ENCODE assay signal across 25 cellular contexts in the genomic region with DNA sequence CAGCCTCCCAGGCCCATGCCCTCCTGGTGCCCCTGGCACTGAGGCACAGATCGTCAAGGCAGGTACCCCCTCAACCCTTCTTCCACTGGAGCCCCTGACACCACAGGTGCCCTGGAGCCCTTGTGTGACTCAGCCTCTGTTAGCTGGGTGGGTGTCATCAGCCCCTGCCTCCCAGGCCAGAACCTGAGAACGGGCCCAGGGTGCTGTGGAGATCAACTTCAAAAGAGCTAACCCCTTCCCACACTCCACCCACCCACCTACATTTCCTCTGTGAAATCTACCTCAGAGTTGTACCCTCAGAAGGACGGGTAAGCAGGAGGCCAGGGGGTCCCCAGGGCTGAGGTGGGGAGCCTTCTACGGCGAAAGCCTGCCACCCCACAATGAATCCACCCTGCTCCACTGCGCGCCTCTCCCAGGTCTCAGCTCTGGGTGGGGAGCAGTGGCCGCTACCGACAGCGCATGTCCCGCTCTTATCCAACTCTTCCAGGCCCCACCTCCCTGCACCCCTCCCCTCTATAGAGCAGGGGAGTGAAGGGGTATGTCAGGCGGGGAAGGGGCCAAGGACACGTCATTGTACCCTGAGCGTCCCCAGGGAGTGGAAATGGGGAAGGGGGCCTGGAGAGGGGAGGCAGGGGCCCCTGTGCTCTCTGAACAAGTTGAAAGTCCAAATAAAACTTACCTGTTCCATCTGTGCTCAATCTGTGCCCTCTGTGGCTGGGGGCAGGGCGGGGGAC. TPM values are rescaled to one million over a fixed set of nuclear protein-coding genes. Genes with fewer than 3 reads are reported as not detected.
A peak's percentile ranks its signal among the peaks of the same experiment; 100 is the strongest.
DNase-seq lines count a peak whose midpoint lies in the region; ATAC-seq and TF ChIP-seq lines count a peak whose summit lies in the region.
"Had no signal": no experiment of that assay in that cellular context is flagged by ENCODE, and none has a peak within 500 bp of the region (broad histone marks: within the 10 kb centered on the region; RNA-seq: fewer than 3 reads in every experiment).

No MANE protein-coding gene starts in this region.

- peaks cover 59% of the 10 kb centered on the region for H3K4me1 Mint-ChIP-seq in activated naive CD8-positive, alpha-beta T cell (ENCODE audit: low read depth)
- peaks cover 81% of the 10 kb centered on the region for H3K4me1 Mint-ChIP-seq in activated naive CD8-positive, alpha-beta T cell treated with anti-CD3 and anti-CD28 coated beads, Interleukin-2, amount 50 U/mL, for 24 hours
- H3K4me1 Mint-ChIP-seq in activated CD8-positive, alpha-beta T cell treated with anti-CD3 and anti-CD28 coated beads, Interleukin-2, amount 10 ng/mL, durations not matched to agents 7 days and 5 days (ENCODE audit: low read depth): peaks cover 64% of the 10 kb centered on the region
- H3K4me1 Mint-ChIP-seq in natural killer cell treated with Interleukin-12 subunit alpha and Interleukin-12 subunit beta and Interleukin-15 and Interleukin-18, amount 100 ng/mL, for 72 hours (ENCODE audit: low read depth in 2 of 2): peaks cover 69 to 74% of the 10 kb centered on the region in 2 donors

- no peak overlapping the region for H3K4me3 ChIP-seq in BE2C (ENCODE audit: low read depth, low read length)
- H3K4me3 ChIP-seq: GM23338, Peyer's patch, SK-N-MC had no signal

- no peak overlapping the region for H3K4me3 Mint-ChIP-seq in activated naive CD8-positive, alpha-beta T cell
- H3K4me3 Mint-ChIP-seq in activated naive CD8-positive, alpha-beta T cell treated with anti-CD3 and anti-CD28 coated beads, Interleukin-2, amount 50 U/mL, for 24 hours: no peak overlapping the region
- no peak overlapping the region for H3K4me3 Mint-ChIP-seq in activated CD8-positive, alpha-beta T cell treated with anti-CD3 and anti-CD28 coated beads, Interleukin-2, amount 10 ng/mL, durations not matched to agents 7 days and 5 days
- no peak overlapping the region for H3K4me3 Mint-ChIP-seq in natural killer cell treated with Interleukin-12 subunit alpha and Interleukin-12 subunit beta and Interleukin-15 and Interleukin-18, amount 100 ng/mL, for 72 hours
- H3K4me3 Mint-ChIP-seq: CD14-positive monocyte, GM23338, H9, HFFc6 had no signal

- no peaks in the 10 kb centered on the region for H3K9me3 ChIP-seq in BE2C
- H3K9me3 ChIP-seq: Peyer's patch had no signal

- H3K36me3 ChIP-seq in BE2C: peaks cover 26% of the 10 kb centered on the region

- H3K36me3 Mint-ChIP-seq in activated naive CD8-positive, alpha-beta T cell: peaks cover 6% of the 10 kb centered on the region
- peaks cover 14% of the 10 kb centered on the region for H3K36me3 Mint-ChIP-seq in activated naive CD8-positive, alpha-beta T cell treated with anti-CD3 and anti-CD28 coated beads, Interleukin-2, amount 50 U/mL, for 24 hours (ENCODE audit: low read depth)
- H3K36me3 Mint-ChIP-seq in activated CD8-positive, alpha-beta T cell treated with anti-CD3 and anti-CD28 coated beads, Interleukin-2, amount 10 ng/mL, durations not matched to agents 7 days and 5 days (ENCODE audit: low read depth): no peaks in the 10 kb centered on the region
- H3K36me3 Mint-ChIP-seq in natural killer cell treated with Interleukin-12 subunit alpha and Interleukin-12 subunit beta and Interleukin-15 and Interleukin-18, amount 100 ng/mL, for 72 hours: no peaks in the 10 kb centered on the region

- DNase-seq in activated naive CD8-positive, alpha-beta T cell treated with anti-CD3 and anti-CD28 coated beads, Interleukin-2, amount 50 U/mL, for 24 hours: no peak
- DNase-seq in activated CD8-positive, alpha-beta T cell treated with anti-CD3 and anti-CD28 coated beads, Interleukin-2, amount 10 ng/mL, durations not matched to agents 7 days and 5 days: no peak
- DNase-seq in natural killer cell treated with Interleukin-12 subunit alpha and Interleukin-12 subunit beta and Interleukin-15 and Interleukin-18, amount 100 ng/mL, for 72 hours (ENCODE audit: low spot score): no peak
- DNase-seq in foreskin melanocyte (no peak), cerebellar nuclear complex (lab: John Stamatoyannopoulos, UW) (no peak), BE2C (no peak)
- DNase-seq: H9, HFFc6, Karpas-422, NCI-H1092, NCI-H1417 treated with DMSO at 0.1 percent for 48 hours, NCI-H1694 treated with DMSO at 0.1 percent for 48 hours, NCI-H2081, NCI-H2227 treated with DMSO at 0.1 percent for 48 hours, NCI-H526 treated with DMSO at 0.1 percent for 48 hours, Peyer's patch, SIG-M5 had no signal

- CTCF ChIA-PET in activated CD8-positive, alpha-beta T cell treated with anti-CD3 and anti-CD28 coated beads, Interleukin-2, amount 10 ng/mL, durations not matched to agents 7 days and 5 days (lab: Charles Lee): interaction anchor here (1.5 to 2.0 kb wide), 2 partner anchors 12 to 19 kb away, joined by 4 to 10 read pairs; no protein-coding TSS in a partner anchor

- no peaks in the 10 kb centered on the region for H3K27me3 ChIP-seq in BE2C
- H3K27me3 ChIP-seq: Peyer's patch had no signal

- POLR2A ChIA-PET in activated CD8-positive, alpha-beta T cell treated with anti-CD3 and anti-CD28 coated beads, Interleukin-2, amount 10 ng/mL, durations not matched to agents 7 days and 5 days (lab: Charles Lee): no interaction called here

- H3K27ac Mint-ChIP-seq in activated naive CD8-positive, alpha-beta T cell: peak overlapping the region; percentile 77
- H3K27ac Mint-ChIP-seq in activated naive CD8-positive, alpha-beta T cell treated with anti-CD3 and anti-CD28 coated beads, Interleukin-2, amount 50 U/mL, for 24 hours: no peak overlapping the region
- H3K27ac Mint-ChIP-seq in activated CD8-positive, alpha-beta T cell treated with anti-CD3 and anti-CD28 coated beads, Interleukin-2, amount 10 ng/mL, durations not matched to agents 7 days and 5 days: peak overlapping the region; percentile 29
- peak overlapping the region; percentile 92 to 97 for H3K27ac Mint-ChIP-seq in natural killer cell treated with Interleukin-12 subunit alpha and Interleukin-12 subunit beta and Interleukin-15 and Interleukin-18, amount 100 ng/mL, for 72 hours
- H3K27ac Mint-ChIP-seq: GM23338, HFFc6 had no signal

- no peak for ATAC-seq in activated naive CD8-positive, alpha-beta T cell treated with anti-CD3 and anti-CD28 coated beads, Interleukin-2, amount 50 U/mL, for 24 hours
- no peak for ATAC-seq in activated CD8-positive, alpha-beta T cell treated with anti-CD3 and anti-CD28 coated beads, Interleukin-2, amount 10 ng/mL, durations not matched to agents 7 days and 5 days
- ATAC-seq in natural killer cell treated with Interleukin-12 subunit alpha and Interleukin-12 subunit beta and Interleukin-15 and Interleukin-18, amount 100 ng/mL, for 72 hours: no peak
- ATAC-seq: GM23338 had no signal

- H3K27me3 Mint-ChIP-seq in activated naive CD8-positive, alpha-beta T cell: no peaks in the 10 kb centered on the region
- H3K27me3 Mint-ChIP-seq in activated naive CD8-positive, alpha-beta T cell treated with anti-CD3 and anti-CD28 coated beads, Interleukin-2, amount 50 U/mL, for 24 hours: no peaks in the 10 kb centered on the region
- H3K27me3 Mint-ChIP-seq in activated CD8-positive, alpha-beta T cell treated with anti-CD3 and anti-CD28 coated beads, Interleukin-2, amount 10 ng/mL, durations not matched to agents 7 days and 5 days (ENCODE audit: low read depth): no peaks in the 10 kb centered on the region
- H3K27me3 Mint-ChIP-seq in natural killer cell treated with Interleukin-12 subunit alpha and Interleukin-12 subunit beta and Interleukin-15 and Interleukin-18, amount 100 ng/mL, for 72 hours: no peaks in the 10 kb centered on the region

- TF ChIP-seq CTCF in BE2C (IDR thresholded peaks at IDR 0.05; ENCODE audit: low read depth, low read length): no peak

- peaks cover 8% of the 10 kb centered on the region for H3K4me1 ChIP-seq in BE2C

- no peaks in the 10 kb centered on the region for H3K9me3 Mint-ChIP-seq in activated naive CD8-positive, alpha-beta T cell (ENCODE audit: low read depth)
- no peaks in the 10 kb centered on the region for H3K9me3 Mint-ChIP-seq in activated naive CD8-positive, alpha-beta T cell treated with anti-CD3 and anti-CD28 coated beads, Interleukin-2, amount 50 U/mL, for 24 hours
- no peaks in the 10 kb centered on the region for H3K9me3 Mint-ChIP-seq in activated CD8-positive, alpha-beta T cell treated with anti-CD3 and anti-CD28 coated beads, Interleukin-2, amount 10 ng/mL, durations not matched to agents 7 days and 5 days (ENCODE audit: insufficient read depth)
- no peaks in the 10 kb centered on the region for H3K9me3 Mint-ChIP-seq in natural killer cell treated with Interleukin-12 subunit alpha and Interleukin-12 subunit beta and Interleukin-15 and Interleukin-18, amount 100 ng/mL, for 72 hours
- H3K9me3 Mint-ChIP-seq: GM23338, H9, HFFc6 had no signal

RNA-seq across cellular contexts. Expression of gene TBKBP1, which starts 17.6 kb away (rescaled TPM):
- total RNA-seq in activated CD8-positive, alpha-beta T cell treated with anti-CD3 and anti-CD28 coated beads, Interleukin-2, amount 10 ng/mL, durations not matched to agents 7 days and 5 days: 1 to 10 TPM; 2.4 to 3.7 TPM
- 10 to 100 TPM; 13.1 to 22.6 TPM for total RNA-seq in natural killer cell treated with Interleukin-12 subunit alpha and Interleukin-12 subunit beta and Interleukin-15 and Interleukin-18, amount 100 ng/mL, for 72 hours
- polyA plus RNA-seq in BE2C (2012; ENCODE audit: insufficient read depth, insufficient read length, low read depth): 31.1 TPM

RNA-seq across cellular contexts. Expression of gene TBX21, which starts 21.5 kb away (rescaled TPM):
- total RNA-seq in activated CD8-positive, alpha-beta T cell treated with anti-CD3 and anti-CD28 coated beads, Interleukin-2, amount 10 ng/mL, durations not matched to agents 7 days and 5 days: 10 to 100 TPM; 27.4 to 27.5 TPM
- total RNA-seq in natural killer cell treated with Interleukin-12 subunit alpha and Interleukin-12 subunit beta and Interleukin-15 and Interleukin-18, amount 100 ng/mL, for 72 hours: 100 to 1,000 TPM; 234 to 437 TPM
- not detected for polyA plus RNA-seq in BE2C (2012; ENCODE audit: insufficient read depth, insufficient read length, low read depth)
- total RNA-seq: GM23338, H9, HepG2, HFFc6, HT1080, NCI-H460 had no signal
- polyA plus RNA-seq: AG04450, GM23338, HepG2 had no signal

Comparison
In these comparisons a context has a peak if more than half of its experiments do, and no peak if none do; other contexts are left out.
1. RNA of gene TBX21, which starts 21.5 kb away (total RNA-seq): 234 to 437 TPM in natural killer cell treated with Interleukin-12 subunit alpha and Interleukin-12 subunit beta and Interleukin-15 and Interleukin-18, amount 100 ng/mL, for 72 hours; 27.4 to 27.5 TPM in activated CD8-positive, alpha-beta T cell treated with anti-CD3 and anti-CD28 coated beads, Interleukin-2, amount 10 ng/mL, durations not matched to agents 7 days and 5 days; every median in the first group is over 4 times any median in the second.